In the genomic region with DNA sequence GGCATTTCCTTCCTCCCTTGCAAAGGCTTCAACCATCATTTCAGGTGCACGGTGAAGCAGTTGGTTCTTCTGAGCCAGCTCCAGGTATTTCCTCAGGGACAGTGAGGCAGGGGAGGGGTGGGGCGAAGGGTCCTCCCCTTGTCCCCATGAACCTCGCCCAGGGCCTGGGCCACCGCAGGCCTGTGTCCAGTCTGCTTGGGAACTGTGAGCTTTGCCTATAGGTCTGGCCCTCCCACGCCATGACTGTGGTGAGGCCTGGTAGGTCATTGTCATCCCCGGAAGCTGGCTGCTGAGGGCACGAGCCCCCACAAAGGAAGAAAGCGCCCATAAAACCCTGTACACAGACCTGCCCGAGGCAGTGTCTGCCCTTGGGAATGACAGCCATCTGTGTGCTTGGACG, we compare ENCODE assay signal across 26 cellular contexts.
"Had no signal": no experiment of that assay in that cellular context is flagged by ENCODE, and none has a peak within 500 bp of the region (broad histone marks: within the 10 kb centered on the region; RNA-seq: fewer than 3 reads in every experiment).

No MANE protein-coding gene starts in this region.

- H3K4me1 ChIP-seq: colonic mucosa, foreskin keratinocyte, gastroesophageal sphincter had no signal

- ATAC-seq: effector memory CD8-positive, alpha-beta T cell; esophagus mucosa; foreskin keratinocyte; gastroesophageal sphincter; heart left ventricle; left colon; mucosa of descending colon had no signal

- DNase-seq: cerebellar nuclear complex; colonic mucosa; cortex of kidney; effector CD8-positive, alpha-beta T cell; effector memory CD8-positive, alpha-beta T cell; endodermal cell; erythroblast; esophagus squamous epithelium; foreskin keratinocyte; heart left ventricle; hypothalamus; immature natural killer cell; islet precursor cell; kidney; kidney glomerular epithelial cell; left colon; left ventricle myocardium inferior; lower lobe of right lung; mesenchymal stem cell; mucosa of descending colon had no signal

- H3K4me2 ChIP-seq: hepatocyte had no signal

- H3K27ac ChIP-seq: colonic mucosa, epithelial cell of prostate, esophagus squamous epithelium, foreskin keratinocyte, gastroesophageal sphincter, heart left ventricle, hepatocyte, left ventricle myocardium inferior, lower lobe of right lung had no signal

- H3K4me3 ChIP-seq: colonic mucosa, esophagus squamous epithelium, gastroesophageal sphincter, heart left ventricle, hepatocyte, left ventricle myocardium inferior, lower lobe of right lung, mucosa of descending colon had no signal

- H3K79me2 ChIP-seq: hepatocyte had no signal

- H2AFZ ChIP-seq: hepatocyte had no signal

- H3K9me3 ChIP-seq: colonic mucosa, esophagus squamous epithelium, gastroesophageal sphincter, heart left ventricle, left ventricle myocardium inferior, lower lobe of right lung, mucosa of descending colon had no signal

- FAIRE-seq: endometrium, frontal cortex, kidney had no signal

- H3K27me3 ChIP-seq: colonic mucosa, esophagus squamous epithelium, foreskin keratinocyte, gastroesophageal sphincter, heart left ventricle, hepatocyte had no signal

- H3K36me3 ChIP-seq: colonic mucosa, esophagus squamous epithelium, gastroesophageal sphincter, heart left ventricle, left ventricle myocardium inferior, lower lobe of right lung had no signal
